ENCODE assay signal across 8 cellular contexts in the genomic region with DNA sequence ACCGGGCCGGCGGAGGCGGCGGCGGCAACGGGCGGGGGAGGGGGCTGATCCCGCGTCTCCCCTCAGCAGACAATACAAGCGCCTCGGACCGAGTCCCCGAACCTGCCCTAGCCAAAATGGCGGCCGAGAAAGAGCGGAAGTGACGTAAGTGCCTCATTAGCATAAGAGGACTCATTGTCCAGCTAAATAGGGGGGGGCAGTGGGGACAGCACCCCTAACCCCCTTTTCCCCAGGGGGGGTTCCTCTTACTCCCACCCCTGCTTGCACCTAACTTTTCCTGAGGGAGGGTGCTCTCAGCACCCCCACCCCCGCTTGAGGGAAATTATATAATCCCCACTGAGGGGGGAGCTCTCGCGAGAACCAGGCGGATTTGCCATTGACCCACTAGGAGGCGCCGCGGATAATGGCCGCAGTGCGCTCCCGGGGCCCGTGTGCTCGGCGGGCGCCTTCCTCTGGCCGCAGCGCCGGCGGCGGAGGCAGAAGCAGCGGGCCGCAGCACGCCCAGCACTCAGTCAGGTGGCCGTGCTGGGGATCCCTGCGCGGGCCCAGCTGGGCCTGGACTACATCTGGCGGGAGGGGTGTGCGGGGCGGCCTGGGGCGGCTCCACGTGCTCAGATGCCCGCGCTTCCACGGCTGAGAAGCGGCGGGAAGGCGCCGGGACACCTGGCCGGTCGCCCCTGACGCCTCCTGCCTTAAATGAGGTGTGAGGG.
A peak's percentile ranks its signal among the peaks of the same experiment; 100 is the strongest.
DNase-seq lines count a peak whose midpoint lies in the region; ATAC-seq and TF ChIP-seq lines count a peak whose summit lies in the region.

TSS of gene ADNP (minus strand) at position 132 of the 710 bp plus-strand sequence. CDS start 27,441 bp downstream, outside the sequence.

- no peaks in the 10 kb centered on the region for H3K9me3 ChIP-seq in SK-N-MC (ENCODE audit: low read depth, low read length)

- DNase-seq in GM10266 (ENCODE audit: extremely low spot score) (peak; percentile 86), NCI-H1048 (lab: John Stamatoyannopoulos, UW) (peak; percentile 78), SK-N-MC (ENCODE audit: low read depth, low spot score) (no peak), germinal center (ENCODE audit: low spot score) (peak; percentile 76), non-pigmented ciliary epithelial cell (ENCODE audit: low read depth) (peak; percentile 63), substantia nigra (lab: John Stamatoyannopoulos, UW) (peak; percentile 68 to 98 (median 89))
- DNase-seq in activated naive CD4-positive, alpha-beta T cell treated with anti-CD3 and anti-CD28 coated beads, Interleukin-2, amount 10 ng/mL, durations not matched to agents 7 days and 5 days = peak; percentile 91

- peak; percentile 73 for TF ChIP-seq CTCF in GM10266 (IDR thresholded peaks at IDR 0.05; ENCODE audit: control insufficient read depth, insufficient read depth, low read depth, missing control alignments)

- peaks cover 60% of the 10 kb centered on the region for H3K36me3 ChIP-seq in SK-N-MC (ENCODE audit: insufficient read depth, low read length)

- no peaks in the 10 kb centered on the region for H3K27me3 Mint-ChIP-seq in activated naive CD4-positive, alpha-beta T cell treated with anti-CD3 and anti-CD28 coated beads, Interleukin-2, amount 10 ng/mL, durations not matched to agents 7 days and 5 days

- H3K4me3 Mint-ChIP-seq in activated naive CD4-positive, alpha-beta T cell treated with anti-CD3 and anti-CD28 coated beads, Interleukin-2, amount 10 ng/mL, durations not matched to agents 7 days and 5 days = peak within 1 kb of the TSS; percentile 93

- peak within 1 kb of the TSS; percentile 98 for H3K27ac ChIP-seq in SK-N-MC
- peak within 1 kb of the TSS; percentile 98 for H3K27ac ChIP-seq in substantia nigra (ENCODE audit: low read depth, low read length, poor library complexity, severe bottlenecking)

- no peaks in the 10 kb centered on the region for H3K9me3 Mint-ChIP-seq in activated naive CD4-positive, alpha-beta T cell treated with anti-CD3 and anti-CD28 coated beads, Interleukin-2, amount 10 ng/mL, durations not matched to agents 7 days and 5 days

- H3K4me3 ChIP-seq in SK-N-MC = peak within 1 kb of the TSS; percentile 91

- peaks cover 46% of the 10 kb centered on the region for H3K4me1 Mint-ChIP-seq in activated naive CD4-positive, alpha-beta T cell treated with anti-CD3 and anti-CD28 coated beads, Interleukin-2, amount 10 ng/mL, durations not matched to agents 7 days and 5 days

- peak within 1 kb of the TSS; percentile 91 for H3K9ac ChIP-seq in SK-N-MC (ENCODE audit: insufficient read length)

- peak; percentile 50 for ATAC-seq in HG02571 (IDR thresholded peaks at IDR 0.05; ENCODE audit: unreplicated experiment)

- CTCF ChIA-PET in activated naive CD4-positive, alpha-beta T cell treated with anti-CD3 and anti-CD28 coated beads, Interleukin-2, amount 10 ng/mL, durations not matched to agents 7 days and 5 days (lab: Charles Lee) = interaction anchor here (0.6 to 10.7 kb wide), 10 partner anchors 11 to 143 kb away, joined by 3 to 167 read pairs (median 4); partner anchors contain the start of genes BCAS4, DPM1 and MOCS3

- H3K27ac Mint-ChIP-seq in activated naive CD4-positive, alpha-beta T cell treated with anti-CD3 and anti-CD28 coated beads, Interleukin-2, amount 10 ng/mL, durations not matched to agents 7 days and 5 days = peak within 1 kb of the TSS; percentile 96

- H3K36me3 Mint-ChIP-seq in activated naive CD4-positive, alpha-beta T cell treated with anti-CD3 and anti-CD28 coated beads, Interleukin-2, amount 10 ng/mL, durations not matched to agents 7 days and 5 days = peaks cover 51% of the 10 kb centered on the region
